In genomic region chr11:7851391-7851790, GRCh38 we compare ENCODE assay signal across 21 cellular contexts. TPM values are rescaled to one million over a fixed set of nuclear protein-coding genes. Genes with fewer than 3 reads are reported as not detected.
DNase-seq lines count a peak whose midpoint lies in the region; FAIRE-seq and TF ChIP-seq lines count a peak whose summit lies in the region.
"Had no signal": no experiment of that assay in that cellular context is flagged by ENCODE, and none has a peak within 500 bp of the region (broad histone marks: within the 10 kb centered on the region; RNA-seq: fewer than 3 reads in every experiment).

No MANE protein-coding gene starts in this region.

- H3K9ac ChIP-seq in keratinocyte (ENCODE audit: control insufficient read depth, extremely low read depth, insufficient read depth, low read length) (no peak overlapping the region), colonic mucosa (ENCODE audit: low read depth in 2 of 2, low read length in 2 of 2) (no peak overlapping the region)

- H3K4me1 ChIP-seq in keratinocyte (ENCODE audit: control insufficient read depth, extremely low read depth, insufficient read depth, low read length) (no peaks in the 10 kb centered on the region), colonic mucosa (no peaks in the 10 kb centered on the region)
- H3K4me1 ChIP-seq: body of pancreas, left ventricle myocardium inferior, tibial artery had no signal

- H3K27ac ChIP-seq in keratinocyte (ENCODE audit: control insufficient read depth, insufficient read depth, low read length) (no peak overlapping the region), colonic mucosa (no peak overlapping the region)
- H3K27ac ChIP-seq: body of pancreas, left ventricle myocardium inferior, tibial artery had no signal

- H3K36me3 ChIP-seq in keratinocyte (ENCODE audit: control insufficient read depth in 2 of 2, extremely low read depth in 1 of 2, insufficient read depth in 2 of 2, low read length in 2 of 2) (no peaks in the 10 kb centered on the region), colonic mucosa (no peaks in the 10 kb centered on the region)
- H3K36me3 ChIP-seq: left ventricle myocardium inferior, tibial artery had no signal

- H3K79me2 ChIP-seq in keratinocyte (ENCODE audit: control insufficient read depth, insufficient read depth, low read length), result no peaks in the 10 kb centered on the region

- intact Hi-C loops in colonic mucosa (cut with DNase I), result no loop called here

- H3K9me1 ChIP-seq in keratinocyte (ENCODE audit: control insufficient read depth, extremely low read depth, insufficient read depth, low read length), result no peaks in the 10 kb centered on the region

- H3K9me3 ChIP-seq in keratinocyte (ENCODE audit: control insufficient read depth, low read depth, low read length) (no peaks in the 10 kb centered on the region), colonic mucosa (no peaks in the 10 kb centered on the region)
- H3K9me3 ChIP-seq: body of pancreas, left ventricle myocardium inferior, tibial artery had no signal

- H3K4me1 Mint-ChIP-seq in immature natural killer cell, result no peaks in the 10 kb centered on the region
- H3K4me1 Mint-ChIP-seq: activated naive CD8-positive, alpha-beta T cell treated with anti-CD3 and anti-CD28 coated beads for 36 hours had no signal

- no peak overlapping the region for H3K27ac Mint-ChIP-seq in immature natural killer cell
- H3K27ac Mint-ChIP-seq: activated naive CD8-positive, alpha-beta T cell treated with anti-CD3 and anti-CD28 coated beads for 36 hours had no signal

- TF ChIP-seq CTCF in LNCaP clone FGC (IDR thresholded peaks at IDR 0.05; ENCODE audit: control insufficient read depth, extremely low read depth, insufficient read depth), result 0 out of 2 replicates have a peak, but pooled peaks have one; percentile 20
- peak in 2 of 3 experiments; percentile 39 to 44 for TF ChIP-seq CTCF in keratinocyte (optimal IDR thresholded peaks at IDR 0.05 in 1 of 3, IDR thresholded peaks at IDR 0.05 in 1 of 3, conservative IDR thresholded peaks at IDR 0.05 in 1 of 3; ENCODE audit: extremely low read depth in 1 of 3, insufficient read depth in 2 of 3, low read length in 3 of 3)
- TF ChIP-seq CTCF in colonic mucosa (IDR thresholded peaks at IDR 0.05), result no peak

- H3K27me3 ChIP-seq in keratinocyte (ENCODE audit: control insufficient read depth, extremely low read depth, insufficient read depth, low read length) (no peaks in the 10 kb centered on the region), colonic mucosa (no peaks in the 10 kb centered on the region)
- H3K27me3 ChIP-seq: tibial artery had no signal

- H3K4me2 ChIP-seq in keratinocyte (ENCODE audit: control insufficient read depth, extremely low read depth, insufficient read depth, low read depth, low read length), result no peak overlapping the region

- dilution Hi-C loops in keratinocyte (cut with MboI; ENCODE audit: extremely low pct_ligation_motif_present, low sequenced_read_pairs), result no loop called here

- no peaks in the 10 kb centered on the region for H4K20me1 ChIP-seq in keratinocyte (ENCODE audit: control insufficient read depth, extremely low read depth, insufficient read depth, low read length)

- no peaks in the 10 kb centered on the region for H3K36me3 Mint-ChIP-seq in immature natural killer cell
- H3K36me3 Mint-ChIP-seq: activated naive CD8-positive, alpha-beta T cell treated with anti-CD3 and anti-CD28 coated beads for 36 hours had no signal

- peak; percentile 97 for FAIRE-seq in G401.6 (lab: Jason Lieb, UNC)
- FAIRE-seq in keratinocyte (lab: Jason Lieb, UNC), result no peak

- H3K4me3 ChIP-seq in LNCaP clone FGC (ENCODE audit: low read depth, low read length), result no peak overlapping the region
- H3K4me3 ChIP-seq in keratinocyte (ENCODE audit: control insufficient read depth in 2 of 3, extremely low read depth in 1 of 3, insufficient read depth in 2 of 3, low read depth in 1 of 3, low read length in 3 of 3), result no peak overlapping the region
- no peak overlapping the region for H3K4me3 ChIP-seq in colonic mucosa
- H3K4me3 ChIP-seq: body of pancreas, left ventricle myocardium inferior, tibial artery had no signal

- no peak overlapping the region for H2AFZ ChIP-seq in keratinocyte (ENCODE audit: control insufficient read depth, low read length)

- peaks cover 1 to 8% (median 3%) of the 10 kb centered on the region in 3 donors for H3K27me3 Mint-ChIP-seq in immature natural killer cell (ENCODE audit: low read depth in 3 of 3)

- DNase-seq in LNCaP clone FGC (ENCODE audit: low read depth), result peak; percentile 2
- DNase-seq in RKO (ENCODE audit: low spot score), result peak; percentile 8
- no peak for DNase-seq in keratinocyte (ENCODE audit: low read depth, low spot score)
- no peak for DNase-seq in colonic mucosa
- DNase-seq in activated CD4-positive, alpha-beta T cell treated with anti-CD3 and anti-CD28 coated beads for 4 hours, result no peak
- DNase-seq in immature natural killer cell, result no peak
- DNase-seq: activated naive CD8-positive, alpha-beta T cell treated with anti-CD3 and anti-CD28 coated beads for 36 hours; body of pancreas; C1 segment of cervical spinal cord; DND-41; foreskin melanocyte; left ventricle myocardium inferior; NCI-H187; NCI-H524 treated with DMSO at 0.1 percent for 48 hours; nucleus accumbens; retina; RPMI8226; stimulated activated naive CD4-positive, alpha-beta T cell; tibial artery had no signal

- no peak overlapping the region for H3K4me3 Mint-ChIP-seq in immature natural killer cell
- H3K4me3 Mint-ChIP-seq: activated naive CD8-positive, alpha-beta T cell treated with anti-CD3 and anti-CD28 coated beads for 36 hours had no signal

- H3K9me3 Mint-ChIP-seq in immature natural killer cell, result peaks cover 0 to 2% (median 0%) of the 10 kb centered on the region in 6 donors
- H3K9me3 Mint-ChIP-seq: activated naive CD8-positive, alpha-beta T cell treated with anti-CD3 and anti-CD28 coated beads for 36 hours had no signal

RNA-seq across cellular contexts. Expression of gene OR5P3, which starts 20.8 kb away (rescaled TPM):
- polyA plus RNA-seq in keratinocyte (0.14 to 0.37 TPM in 2 of 3 replicates, not detected in the other), immature natural killer cell (not detected)
- polyA plus RNA-seq in keratinocyte (2011; ENCODE audit: low read depth), result not detected
- polyA plus RNA-seq in keratinocyte (2011; cell fraction: cytosol; rRNA removed), result not detected in 2 replicates
- polyA plus RNA-seq in keratinocyte (2011; cell fraction: nucleus; rRNA removed), result 3.3 and 3.8 TPM in 2 replicates
- polyA plus RNA-seq in keratinocyte (2012; ENCODE audit: low replicate concordance), result 0.55 TPM in 1 of 2 replicates, not detected in the other
- polyA minus RNA-seq in keratinocyte, result 17.0 to 20.1 TPM in 2 of 3 replicates, not detected in the other
- not detected for polyA minus RNA-seq in keratinocyte (2011; cell fraction: cytosol; rRNA and poly(A)+ RNA removed)
- polyA minus RNA-seq in keratinocyte (2011; cell fraction: nucleus; rRNA and poly(A)+ RNA removed), result 23.0 and 41.7 TPM in 2 replicates
- not detected for total RNA-seq in colonic mucosa
- total RNA-seq: activated naive CD8-positive, alpha-beta T cell treated with anti-CD3 and anti-CD28 coated beads for 36 hours; left ventricle myocardium inferior; LHCN-M2 had no signal

RNA-seq across cellular contexts. Expression of gene OR5P2, which starts 54.6 kb away (rescaled TPM):
- 0.06 to 0.25 TPM (median 0.24 TPM) in 3 replicates for polyA plus RNA-seq in keratinocyte
- 0.42 TPM for polyA plus RNA-seq in keratinocyte (2011; ENCODE audit: low read depth)
- 0.13 TPM in 1 of 2 replicates, not detected in the other for polyA plus RNA-seq in keratinocyte (2011; cell fraction: cytosol; rRNA removed)
- polyA plus RNA-seq in keratinocyte (2011; cell fraction: nucleus; rRNA removed), result 1.8 and 2.6 TPM in 2 replicates
- polyA plus RNA-seq in keratinocyte (2012; ENCODE audit: low replicate concordance), result 0.31 TPM in 1 of 2 replicates, not detected in the other
- 0.72 to 15.2 TPM (median 13.8 TPM) in 3 replicates for polyA minus RNA-seq in keratinocyte
- not detected for polyA minus RNA-seq in keratinocyte (2011; cell fraction: cytosol; rRNA and poly(A)+ RNA removed)
- polyA minus RNA-seq in keratinocyte (2011; cell fraction: nucleus; rRNA and poly(A)+ RNA removed), result 12.8 and 26.6 TPM in 2 replicates
- total RNA-seq in colonic mucosa, result not detected
- polyA plus RNA-seq in immature natural killer cell, result not detected
- total RNA-seq: activated naive CD8-positive, alpha-beta T cell treated with anti-CD3 and anti-CD28 coated beads for 36 hours; body of pancreas; left ventricle myocardium inferior; LHCN-M2 had no signal

Comparison
In these comparisons a context has a peak if more than half of its experiments do, and no peak if none do; other contexts are left out.
1. DNase-seq: peak in LNCaP clone FGC (single experiment) and RKO (single experiment); none in keratinocyte (single experiment), colonic mucosa (single experiment), activated CD4-positive, alpha-beta T cell treated with anti-CD3 and anti-CD28 coated beads for 4 hours (0 of 2) and immature natural killer cell (0 of 3).